In the genomic region with DNA sequence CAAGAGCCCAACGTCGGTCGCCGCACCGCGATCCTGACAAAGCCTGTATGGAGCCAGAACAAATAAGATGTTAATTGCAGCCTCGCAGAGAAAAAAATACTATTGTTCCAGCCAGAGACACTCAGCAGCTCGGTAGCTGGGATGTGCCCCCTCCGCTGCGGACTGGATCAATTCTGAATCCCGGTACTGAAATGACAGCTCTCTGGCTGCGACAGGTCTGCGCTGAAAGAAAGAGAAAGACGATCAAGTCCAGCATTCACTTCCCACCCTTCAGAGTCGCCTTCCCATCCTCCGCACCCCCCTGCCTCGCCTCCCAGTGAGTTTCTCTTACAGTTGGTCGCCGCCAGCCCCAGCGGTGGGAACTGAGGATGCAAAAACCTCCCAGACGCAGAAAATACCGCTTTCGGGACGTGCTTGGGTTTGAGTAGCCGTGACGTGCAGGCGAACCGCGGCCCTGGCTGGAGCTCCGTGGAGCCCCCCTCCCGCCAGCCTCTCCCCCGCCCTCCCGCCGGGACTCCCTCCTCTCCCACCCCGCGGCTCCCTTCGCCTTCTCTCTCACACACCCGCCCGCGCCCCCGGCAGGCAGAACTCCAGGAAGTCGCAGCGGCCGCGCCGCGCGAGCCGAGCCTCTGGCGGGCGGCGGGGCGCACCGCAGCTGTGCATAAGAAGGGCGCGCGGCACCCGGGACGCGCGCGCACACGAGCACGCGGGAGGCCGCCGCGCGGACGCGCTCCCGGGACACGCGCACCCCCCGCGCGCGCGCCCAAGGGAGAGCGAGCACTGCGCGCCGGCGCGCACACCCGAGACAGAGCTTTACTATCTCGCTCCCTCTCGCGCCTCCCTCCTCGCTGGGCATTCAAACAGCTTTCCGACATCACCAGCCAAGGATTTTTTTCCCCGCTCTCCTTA, we compare ENCODE assay signal across 8 cellular contexts. TPM values are rescaled to one million over a fixed set of nuclear protein-coding genes. Genes with fewer than 3 reads are reported as not detected.
DNase-seq lines count a peak whose midpoint lies in the region; ATAC-seq and TF ChIP-seq lines count a peak whose summit lies in the region.

Gene ADGRB3, plus strand, starts transcription at position 780 of the 909 bp plus-strand sequence. CDS start 3,394 bp downstream, outside the sequence.

- no peak for TF ChIP-seq EP300 in transverse colon (IDR thresholded peaks at IDR 0.05; ENCODE audit: low read depth)

- peak within 1 kb of the TSS; percentile 53 for H3K4me3 ChIP-seq in fibroblast of mammary gland (ENCODE audit: control insufficient read depth, low read depth, low read length)
- H3K4me3 ChIP-seq in mucosa of stomach (ENCODE audit: low read length), result no peak within 1 kb of the TSS
- peak within 1 kb of the TSS; percentile 46 to 59 (median 52) for H3K4me3 ChIP-seq in transverse colon

- TF ChIP-seq POLR2A in transverse colon (IDR thresholded peaks at IDR 0.05), result no peak

- H3K27ac Mint-ChIP-seq in activated T-cell treated with anti-CD3 and anti-CD28 coated beads, Interleukin-2, amount 50 U/mL, for 72 hours, result no peak within 1 kb of the TSS

- intact Hi-C loops in transverse colon (cut with DNase I; ENCODE audit: low total_unique reads), result no loop called here

- peak within 1 kb of the TSS; percentile 35 for H3K9ac ChIP-seq in mucosa of stomach (ENCODE audit: low read length)

- H3K36me3 ChIP-seq in mucosa of stomach (ENCODE audit: control insufficient read depth, insufficient read depth, low read length), result no peaks in the 10 kb centered on the region
- no peaks in the 10 kb centered on the region for H3K36me3 ChIP-seq in transverse colon

- TF ChIP-seq CTCF in fibroblast of mammary gland (conservative IDR thresholded peaks at IDR 0.05; ENCODE audit: control insufficient read depth, insufficient read depth, low read depth, low read length) (no peak), transverse colon (IDR thresholded peaks at IDR 0.05) (no peak)

- peaks cover 0 to 2% of the 10 kb centered on the region in 2 donors for H3K36me3 Mint-ChIP-seq in activated T-cell treated with anti-CD3 and anti-CD28 coated beads, Interleukin-2, amount 50 U/mL, for 72 hours (ENCODE audit: insufficient read depth in 2 of 2)

- peak within 1 kb of the TSS; percentile 80 to 83 for H3K4me3 Mint-ChIP-seq in activated T-cell treated with anti-CD3 and anti-CD28 coated beads, Interleukin-2, amount 50 U/mL, for 72 hours

- 3% methylated on average over 6 to 45 of the region's 92 CpGs for WGBS in transverse colon (ENCODE audit: low coverage in 1 of 2), 2 donors

- peak; percentile 88 for ATAC-seq in GM19468 (IDR thresholded peaks at IDR 0.05; ENCODE audit: extremely low read depth, unreplicated experiment)
- peak; percentile 72 for ATAC-seq in HG03558 (IDR thresholded peaks at IDR 0.05; ENCODE audit: extremely low read depth, unreplicated experiment)
- ATAC-seq in activated T-cell treated with anti-CD3 and anti-CD28 coated beads, Interleukin-2, amount 50 U/mL, for 72 hours (replicated peaks in 1 of 2), result peak; percentile 84 to 85

- in situ Hi-C loops in Caki2 (cut with HindIII; ENCODE audit: low pct_unique_long_range_greater_than_20kb, low sequenced_read_pairs), result no loop called here
- in situ Hi-C loops in transverse colon (cut with MboI; ENCODE audit: low pct_ligation_motif_present in 1 of 4, low pct_unique_long_range_greater_than_20kb in 1 of 4, low sequenced_read_pairs in 3 of 4), result loop anchor here in 2 of 4 donors (25.0 kb wide), 2 partner anchors 328 to 1478 kb away; no protein-coding TSS in a partner anchor

- H3K27me3 ChIP-seq in mucosa of stomach (ENCODE audit: control insufficient read depth, insufficient read depth, low read length) (peaks cover 26% of the 10 kb centered on the region), transverse colon (peaks cover 59% of the 10 kb centered on the region)

- peak within 1 kb of the TSS; percentile 64 to 78 (median 67) for H3K27ac ChIP-seq in transverse colon

- peaks cover 67% of the 10 kb centered on the region for H3K27me3 Mint-ChIP-seq in activated T-cell treated with anti-CD3 and anti-CD28 coated beads, Interleukin-2, amount 50 U/mL, for 72 hours (ENCODE audit: low read depth)

- no peaks in the 10 kb centered on the region for H3K9me3 Mint-ChIP-seq in activated T-cell treated with anti-CD3 and anti-CD28 coated beads, Interleukin-2, amount 50 U/mL, for 72 hours

- no peaks in the 10 kb centered on the region for H3K9me3 ChIP-seq in mucosa of stomach (ENCODE audit: control insufficient read depth, low read length)
- H3K9me3 ChIP-seq in transverse colon, result no peaks in the 10 kb centered on the region

- H3K4me1 Mint-ChIP-seq in activated T-cell treated with anti-CD3 and anti-CD28 coated beads, Interleukin-2, amount 50 U/mL, for 72 hours (ENCODE audit: low read depth), result peaks cover 20% of the 10 kb centered on the region

- DNase-seq in Caki2 (ENCODE audit: low read depth) (peak; percentile 86), NCI-H748 (lab: John Stamatoyannopoulos, UW; ENCODE audit: unreplicated experiment) (peak; percentile 97), fibroblast of mammary gland (ENCODE audit: low read depth) (peak; percentile 46), transverse colon (peak; percentile 60)
- peak; percentile 20 to 30 for DNase-seq in activated T-cell treated with anti-CD3 and anti-CD28 coated beads, Interleukin-2, amount 50 U/mL, for 72 hours

- H3K4me1 ChIP-seq in mucosa of stomach (ENCODE audit: control insufficient read depth, insufficient read depth, low read length) (no peaks in the 10 kb centered on the region), transverse colon (peaks cover 0 to 18% (median 13%) of the 10 kb centered on the region in 4 donors)

RNA-seq across cellular contexts. Expression of gene ADGRB3, which starts in this region (rescaled TPM):
- 0.24 TPM in 1 of 2 replicates, not detected in the other for total RNA-seq in Caki2 (2014; rRNA removed; shearing (Covaris generic); ENCODE audit: low replicate concordance)
- total RNA-seq in activated T-cell treated with anti-CD3 and anti-CD28 coated beads, Interleukin-2, amount 50 U/mL, for 72 hours, result not detected
- 10 to 100 TPM in 1 of 4 donors, 1 to 10 TPM in 1, under 1 TPM in 2; 0.37 to 20.5 (median 2.2) TPM for total RNA-seq in transverse colon

Comparison
In these comparisons a context has a peak if more than half of its experiments do, and no peak if none do; other contexts are left out.
1. Peak in DNase-seq in Caki2; RNA of the gene not detected or under 1 TPM.
2. Peak in DNase-seq and ATAC-seq in activated T-cell treated with anti-CD3 and anti-CD28 coated beads, Interleukin-2, amount 50 U/mL, for 72 hours; RNA of the gene not detected or under 1 TPM.
3. DNase-seq: peak in every context shown above with its lines; median percentile 97 in NCI-H748; 86 in Caki2; 60 in transverse colon; 46 in fibroblast of mammary gland; 25 in activated T-cell treated with anti-CD3 and anti-CD28 coated beads, Interleukin-2, amount 50 U/mL, for 72 hours.